25 cellular contexts compared by ENCODE assay signal in the genomic region with DNA sequence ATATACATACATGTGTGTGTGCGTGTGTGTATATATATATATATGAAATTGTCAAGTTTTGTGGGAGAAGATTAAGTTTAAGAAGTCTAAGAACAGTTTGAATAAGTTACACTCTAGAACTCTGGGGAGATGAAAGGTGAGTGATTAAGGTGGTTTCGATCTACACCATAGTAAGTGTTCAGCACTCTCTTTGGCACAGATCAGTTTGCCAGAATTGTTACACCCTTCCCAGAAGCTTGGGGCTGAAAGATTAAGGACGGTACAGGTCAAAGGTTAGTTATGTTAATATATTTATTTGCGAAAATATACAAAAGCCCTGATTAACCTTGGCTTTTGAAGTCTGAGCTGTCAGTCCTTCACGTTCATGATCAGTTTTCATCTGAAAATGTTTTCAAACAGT.
"Had no signal": no experiment of that assay in that cellular context is flagged by ENCODE, and none has a peak within 500 bp of the region (broad histone marks: within the 10 kb centered on the region; RNA-seq: fewer than 3 reads in every experiment).

No MANE protein-coding gene starts in this region.

- H3K36me3 ChIP-seq: brain microvascular endothelial cell, heart left ventricle, left ventricle myocardium inferior, neutrophil, right lobe of liver, upper lobe of left lung had no signal

- H3K4me1 Mint-ChIP-seq: activated naive CD8-positive, alpha-beta T cell treated with anti-CD3 and anti-CD28 coated beads, Interleukin-2, amount 10 ng/mL, durations not matched to agents 7 days and 5 days; naive B cell; nephron progenitor cell; stimulated activated effector memory CD8-positive, alpha-beta T cell treated with anti-CD3 and anti-CD28 coated beads, Interleukin-12 subunit alpha, Interleukin-12 subunit beta, amount 100 ng/mL, for 72 hours had no signal

- H3K4me3 ChIP-seq: heart left ventricle, left ventricle myocardium inferior, lung, right lobe of liver, upper lobe of left lung had no signal

- H3K9me3 ChIP-seq: heart left ventricle, left ventricle myocardium inferior, neutrophil, right lobe of liver, upper lobe of left lung had no signal

- H3K27ac ChIP-seq: brain microvascular endothelial cell, heart left ventricle, left ventricle myocardium inferior, neutrophil, right lobe of liver, upper lobe of left lung had no signal

- H3K36me3 Mint-ChIP-seq: activated naive CD8-positive, alpha-beta T cell treated with anti-CD3 and anti-CD28 coated beads, Interleukin-2, amount 10 ng/mL, durations not matched to agents 7 days and 5 days; naive B cell; stimulated activated effector memory CD8-positive, alpha-beta T cell treated with anti-CD3 and anti-CD28 coated beads, Interleukin-12 subunit alpha, Interleukin-12 subunit beta, amount 100 ng/mL, for 72 hours had no signal

- H3K4me3 Mint-ChIP-seq: activated naive CD4-positive, alpha-beta T cell treated with anti-CD3 and anti-CD28 coated beads for 36 hours; activated naive CD8-positive, alpha-beta T cell treated with anti-CD3 and anti-CD28 coated beads, Interleukin-2, amount 10 ng/mL, durations not matched to agents 7 days and 5 days; activated T-cell treated with anti-CD3 and anti-CD28 coated beads, Interleukin-2, amount 50 U/mL, for 72 hours; endodermal cell; naive B cell; nephron progenitor cell; stimulated activated effector memory CD8-positive, alpha-beta T cell treated with anti-CD3 and anti-CD28 coated beads, Interleukin-12 subunit alpha, Interleukin-12 subunit beta, amount 100 ng/mL, for 72 hours; stimulated activated naive CD8-positive, alpha-beta T cell treated with anti-CD3 and anti-CD28 coated beads, Interleukin-15, Interleukin-2, amounts not matched to agents 100 ng/mL and 50 ng/mL, for 24 hours had no signal

- H3K9me3 Mint-ChIP-seq: activated naive CD4-positive, alpha-beta T cell treated with anti-CD3 and anti-CD28 coated beads for 36 hours; activated naive CD8-positive, alpha-beta T cell treated with anti-CD3 and anti-CD28 coated beads, Interleukin-2, amount 10 ng/mL, durations not matched to agents 7 days and 5 days; activated T-cell treated with anti-CD3 and anti-CD28 coated beads, Interleukin-2, amount 50 U/mL, for 72 hours; endodermal cell; nephron progenitor cell; stimulated activated effector memory CD8-positive, alpha-beta T cell treated with anti-CD3 and anti-CD28 coated beads, Interleukin-12 subunit alpha, Interleukin-12 subunit beta, amount 100 ng/mL, for 72 hours; stimulated activated naive CD8-positive, alpha-beta T cell treated with anti-CD3 and anti-CD28 coated beads, Interleukin-15, Interleukin-2, amounts not matched to agents 100 ng/mL and 50 ng/mL, for 24 hours had no signal

- FAIRE-seq: astrocyte had no signal

- H3K27ac Mint-ChIP-seq: activated naive CD4-positive, alpha-beta T cell treated with anti-CD3 and anti-CD28 coated beads for 36 hours; activated naive CD8-positive, alpha-beta T cell treated with anti-CD3 and anti-CD28 coated beads, Interleukin-2, amount 10 ng/mL, durations not matched to agents 7 days and 5 days; activated T-cell treated with anti-CD3 and anti-CD28 coated beads, Interleukin-2, amount 50 U/mL, for 72 hours; endodermal cell; naive B cell; nephron progenitor cell; stimulated activated effector memory CD8-positive, alpha-beta T cell treated with anti-CD3 and anti-CD28 coated beads, Interleukin-12 subunit alpha, Interleukin-12 subunit beta, amount 100 ng/mL, for 72 hours; stimulated activated naive CD8-positive, alpha-beta T cell treated with anti-CD3 and anti-CD28 coated beads, Interleukin-15, Interleukin-2, amounts not matched to agents 100 ng/mL and 50 ng/mL, for 24 hours had no signal

- ATAC-seq: activated T-cell treated with anti-CD3 and anti-CD28 coated beads, Interleukin-2, amount 50 U/mL, for 72 hours; heart left ventricle; stimulated activated effector memory CD8-positive, alpha-beta T cell treated with anti-CD3 and anti-CD28 coated beads, Interleukin-12 subunit alpha, Interleukin-12 subunit beta, amount 100 ng/mL, for 72 hours had no signal

- DNase-seq: activated CD4-positive, alpha-beta T cell treated with anti-CD3 and anti-CD28 coated beads for 4 hours; activated CD4-positive, alpha-beta T cell treated with anti-CD3 and anti-CD28 coated beads, Interleukin-2, amount 50 U/mL, for 4 hours; activated CD4-positive, CD25-positive, alpha-beta regulatory T cell; activated effector memory CD4-positive, alpha-beta T cell treated with Interleukin-2 at 50 U/mL for 16 hours; activated naive CD4-positive, alpha-beta T cell treated with anti-CD3 and anti-CD28 coated beads for 36 hours; activated naive CD8-positive, alpha-beta T cell treated with anti-CD3 and anti-CD28 coated beads, Interleukin-2, amount 10 ng/mL, durations not matched to agents 7 days and 5 days; activated T-cell treated with anti-CD3 and anti-CD28 coated beads for 4 hours; activated T-cell treated with anti-CD3 and anti-CD28 coated beads, Interleukin-2, amount 50 U/mL, for 72 hours; amniotic stem cell; brain microvascular endothelial cell; endodermal cell; foreskin fibroblast; heart left ventricle; left ventricle myocardium inferior; naive B cell; nephron progenitor cell; right lobe of liver; stimulated activated CD4-positive, alpha-beta T cell treated with anti-CD3 and anti-CD28 coated beads, Interleukin-4, amount 100 ng/mL, for 24 hours; T-helper 1 cell; upper lobe of left lung had no signal

- H3K27me3 ChIP-seq: brain microvascular endothelial cell, heart left ventricle, neutrophil, right lobe of liver, upper lobe of left lung had no signal

- H3K4me1 ChIP-seq: heart left ventricle, left ventricle myocardium inferior, right lobe of liver, upper lobe of left lung had no signal

- H3K27me3 Mint-ChIP-seq: naive B cell; stimulated activated naive CD8-positive, alpha-beta T cell treated with anti-CD3 and anti-CD28 coated beads, Interleukin-15, Interleukin-2, amounts not matched to agents 100 ng/mL and 50 ng/mL, for 24 hours had no signal
